ENCODE assay signal across 8 cellular contexts in genomic region chr6:26553264-26553738, GRCh38. TPM values are rescaled to one million over a fixed set of nuclear protein-coding genes. Genes with fewer than 3 reads are reported as not detected.
DNase-seq lines count a peak whose midpoint lies in the region; TF ChIP-seq lines count a peak whose summit lies in the region.

No MANE protein-coding gene starts in this region.

- in situ Hi-C loops in astrocyte of the cerebellum (cut with HindIII; ENCODE audit: low sequenced_read_pairs) = loop anchor here (5.0 kb wide), 1 partner anchor 39 kb away; no protein-coding TSS in a partner anchor

- H3K36me3 ChIP-seq in iPS-18a (ENCODE audit: control insufficient read depth, low read depth, low read length) = no peaks in the 10 kb centered on the region

- H3K27ac ChIP-seq in iPS-18a (ENCODE audit: low read length) = no peak overlapping the region

- peak overlapping the region; percentile 63 for H3K9ac ChIP-seq in iPS-18a (ENCODE audit: low read length)

- TF ChIP-seq CTCF in HFF-Myc (IDR thresholded peaks at IDR 0.05; ENCODE audit: low read depth, low read length, missing control alignments) (no peak), astrocyte of the cerebellum (IDR thresholded peaks at IDR 0.05; ENCODE audit: low read depth, low read length, missing control alignments) (no peak)

- no peaks in the 10 kb centered on the region for H3K9me3 ChIP-seq in iPS-18a (ENCODE audit: control insufficient read depth, low read depth, low read length)

- H3K27me3 ChIP-seq in iPS-18a (ENCODE audit: control insufficient read depth, insufficient read depth, low read length) = no peaks in the 10 kb centered on the region

- DNase-seq in Daoy (ENCODE audit: low read depth) (peak; percentile 72), HFF-Myc (ENCODE audit: extremely low read depth, low read depth) (no peak), NCI-H1694 (lab: John Stamatoyannopoulos, UW) (peak; percentile 80), T-helper 22 cell (ENCODE audit: low read depth) (peak; percentile 33), astrocyte of the cerebellum (ENCODE audit: low read depth) (peak; percentile 44), skeletal muscle cell (ENCODE audit: low read depth) (no peak), cortex of kidney (lab: John Stamatoyannopoulos, UW) (no peak)

- H3K4me3 ChIP-seq in HFF-Myc (replicated peaks; ENCODE audit: low read depth, low read length) (peak overlapping the region; percentile 58), astrocyte of the cerebellum (ENCODE audit: low read depth, low read length) (peak overlapping the region; percentile 59), iPS-18a (ENCODE audit: low read length) (peak overlapping the region; percentile 89), skeletal muscle cell (ENCODE audit: low read depth, low read length) (peak overlapping the region; percentile 49)

- peaks cover 3% of the 10 kb centered on the region for H3K4me1 ChIP-seq in iPS-18a (ENCODE audit: control insufficient read depth, low read depth, low read length)

RNA-seq across cellular contexts. Expression of gene HMGN4, which starts 15.1 kb away (rescaled TPM):
- total RNA-seq in Daoy (2014; rRNA removed; shearing (Covaris generic)) = 121 and 140 TPM in 2 replicates

RNA-seq across cellular contexts. Expression of gene ABT1, which starts 43.5 kb away (rescaled TPM):
- total RNA-seq in Daoy (2014; rRNA removed; shearing (Covaris generic)) = 22.4 and 25.9 TPM in 2 replicates

RNA-seq across cellular contexts. Expression of gene BTN1A1, which starts 53.2 kb away (rescaled TPM):
- not detected in 2 replicates for total RNA-seq in Daoy (2014; rRNA removed; shearing (Covaris generic))

Comparison
In these comparisons a context has a peak if more than half of its experiments do, and no peak if none do; other contexts are left out.
1. DNase-seq: peak in Daoy (single experiment), NCI-H1694 (single experiment), T-helper 22 cell (single experiment) and astrocyte of the cerebellum (single experiment); none in HFF-Myc (single experiment), skeletal muscle cell (single experiment) and cortex of kidney (single experiment).
2. Peak in every context shown above with its lines, with median percentiles within 50 percentile points of each other: H3K4me3 ChIP-seq.